1 cellular context compared by ENCODE assay signal in the genomic region with DNA sequence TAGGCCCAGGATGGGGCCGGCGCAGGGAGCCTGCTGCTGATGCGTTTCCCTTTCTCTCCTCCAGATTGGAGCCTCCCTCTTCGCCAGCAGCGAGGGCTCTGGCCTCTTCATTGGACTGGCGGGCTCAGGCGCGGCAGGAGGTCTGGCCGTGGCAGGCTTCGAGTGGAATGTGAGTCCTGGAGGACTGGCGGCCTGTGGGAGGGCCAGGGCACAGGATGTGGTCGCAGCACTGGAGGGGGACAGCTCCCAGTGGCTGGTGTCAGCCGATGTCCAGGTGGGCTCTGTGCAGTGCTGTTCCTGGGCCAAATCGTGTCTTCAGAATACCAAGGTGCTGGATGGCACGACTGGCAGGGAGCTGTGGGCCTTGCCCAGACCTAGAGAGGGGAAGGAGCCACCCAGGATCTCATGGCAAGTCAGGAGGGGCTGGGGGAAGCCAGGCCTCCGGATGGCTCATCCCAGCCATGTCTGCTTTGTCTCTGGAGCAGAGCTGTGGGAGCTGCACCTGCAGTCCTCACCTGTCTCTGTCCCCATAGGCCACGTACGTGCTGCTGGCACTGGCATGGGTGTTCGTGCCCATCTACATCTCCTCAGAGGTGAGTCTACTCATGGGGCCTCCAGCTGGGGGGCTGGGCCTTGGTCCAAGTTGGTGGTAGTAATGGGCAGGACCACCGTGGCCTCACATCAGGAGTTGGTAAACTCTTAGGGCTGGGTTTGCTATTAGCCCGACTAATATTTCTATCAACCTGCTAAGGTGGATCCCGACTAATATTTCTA.
TF ChIP-seq lines count a peak whose summit lies in the region.

No MANE protein-coding gene starts in this region.

TF ChIP-seq in IMR-90, 13 proteins besides CTCF, POLR2A, EP300 and RAD21:
- no peak for TF ChIP-seq CHD1 (IDR thresholded peaks at IDR 0.05; ENCODE audit: low read depth, low read length)
- TF ChIP-seq MAZ (IDR thresholded peaks at IDR 0.05; ENCODE audit: borderline replicate concordance, low read depth, low read length), result no peak
- TF ChIP-seq MAFK (IDR thresholded peaks at IDR 0.05; ENCODE audit: low read depth, low read length), result no peak
- TF ChIP-seq, protein P1, sequence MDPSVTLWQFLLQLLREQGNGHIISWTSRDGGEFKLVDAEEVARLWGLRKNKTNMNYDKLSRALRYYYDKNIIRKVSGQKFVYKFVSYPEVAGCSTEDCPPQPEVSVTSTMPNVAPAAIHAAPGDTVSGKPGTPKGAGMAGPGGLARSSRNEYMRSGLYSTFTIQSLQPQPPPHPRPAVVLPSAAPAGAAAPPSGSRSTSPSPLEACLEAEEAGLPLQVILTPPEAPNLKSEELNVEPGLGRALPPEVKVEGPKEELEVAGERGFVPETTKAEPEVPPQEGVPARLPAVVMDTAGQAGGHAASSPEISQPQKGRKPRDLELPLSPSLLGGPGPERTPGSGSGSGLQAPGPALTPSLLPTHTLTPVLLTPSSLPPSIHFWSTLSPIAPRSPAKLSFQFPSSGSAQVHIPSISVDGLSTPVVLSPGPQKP (IDR thresholded peaks at IDR 0.05; ENCODE audit: borderline replicate concordance, low read depth, low read length), result no peak
- TF ChIP-seq RCOR1 (IDR thresholded peaks at IDR 0.05; ENCODE audit: insufficient replicate concordance, low read length), result no peak
- no peak for TF ChIP-seq CEBPB (IDR thresholded peaks at IDR 0.05; ENCODE audit: low read depth, low read length)
